ENCODE assay signal across 1 cellular context in genomic region chr5:172102251-172102870, GRCh38.
TF ChIP-seq lines count a peak whose summit lies in the region.

No MANE protein-coding gene starts in this region.

TF ChIP-seq in WTC11, 78 proteins besides CTCF, POLR2A, EP300 and RAD21 (continued from another document):
- TF ChIP-seq PRDM15 (CRISPR knock-in tag; IDR thresholded peaks at IDR 0.05), result no peak
- no peak for TF ChIP-seq SOX15 (CRISPR knock-in tag; IDR thresholded peaks at IDR 0.05)
- no peak for TF ChIP-seq ATF6 (CRISPR knock-in tag; IDR thresholded peaks at IDR 0.05)
- TF ChIP-seq E2F1 (CRISPR knock-in tag; IDR thresholded peaks at IDR 0.05), result no peak
- TF ChIP-seq ZNF138 (CRISPR knock-in tag; conservative IDR thresholded peaks at IDR 0.05), result no peak
- no peak for TF ChIP-seq ZNF232 (CRISPR knock-in tag; IDR thresholded peaks at IDR 0.05)
- TF ChIP-seq AFF4 (CRISPR knock-in tag; IDR thresholded peaks at IDR 0.05; ENCODE audit: borderline replicate concordance), result no peak
- no peak for TF ChIP-seq NFATC4 (CRISPR knock-in tag; IDR thresholded peaks at IDR 0.05)
- TF ChIP-seq USF1 (CRISPR knock-in tag; IDR thresholded peaks at IDR 0.05), result no peak
- no peak for TF ChIP-seq AR (CRISPR knock-in tag; IDR thresholded peaks at IDR 0.05)
- no peak for TF ChIP-seq CBFB (CRISPR knock-in tag; IDR thresholded peaks at IDR 0.05; ENCODE audit: low read depth)
- TF ChIP-seq MYBL2 (CRISPR knock-in tag; IDR thresholded peaks at IDR 0.05), result no peak
- TF ChIP-seq OVOL2 (CRISPR knock-in tag; IDR thresholded peaks at IDR 0.05; ENCODE audit: borderline replicate concordance), result no peak
- no peak for TF ChIP-seq CDX4 (CRISPR knock-in tag; IDR thresholded peaks at IDR 0.05; ENCODE audit: borderline replicate concordance)
- TF ChIP-seq ZNF416 (CRISPR knock-in tag; IDR thresholded peaks at IDR 0.05), result no peak
TF ChIP-seq in WTC11: peak in this region for 0.
